ENCODE assay signal across 17 cellular contexts in genomic region chr2:28905533-28905932, GRCh38. TPM values are rescaled to one million over a fixed set of nuclear protein-coding genes. Genes with fewer than 3 reads are reported as not detected.
DNase-seq lines count a peak whose midpoint lies in the region; ATAC-seq and TF ChIP-seq lines count a peak whose summit lies in the region.
"Had no signal": no experiment of that assay in that cellular context is flagged by ENCODE, and none has a peak within 500 bp of the region (broad histone marks: within the 10 kb centered on the region; RNA-seq: fewer than 3 reads in every experiment).

No MANE protein-coding gene starts in this region.

- peaks cover 33% of the 10 kb centered on the region for H3K4me1 Mint-ChIP-seq in activated naive CD4-positive, alpha-beta T cell treated with anti-CD3 and anti-CD28 coated beads for 36 hours (ENCODE audit: low read depth)
- peaks cover 33% of the 10 kb centered on the region for H3K4me1 Mint-ChIP-seq in T-helper 17 cell
- H3K4me1 Mint-ChIP-seq in stimulated activated effector memory CD8-positive, alpha-beta T cell treated with anti-CD3 and anti-CD28 coated beads, Interleukin-12 subunit alpha, Interleukin-12 subunit beta, amount 100 ng/mL, for 72 hours, result peaks cover 54% of the 10 kb centered on the region
- H3K4me1 Mint-ChIP-seq in CD4-positive, alpha-beta T cell (ENCODE audit: low read depth), result peaks cover 36% of the 10 kb centered on the region

- no peak overlapping the region for H3K4me3 ChIP-seq in epithelial cell of esophagus (ENCODE audit: low read length)
- H3K4me3 ChIP-seq: GM23338 had no signal

- no peaks in the 10 kb centered on the region for H3K9me3 Mint-ChIP-seq in activated naive CD4-positive, alpha-beta T cell treated with anti-CD3 and anti-CD28 coated beads for 36 hours
- H3K9me3 Mint-ChIP-seq in stimulated activated effector memory CD8-positive, alpha-beta T cell treated with anti-CD3 and anti-CD28 coated beads, Interleukin-12 subunit alpha, Interleukin-12 subunit beta, amount 100 ng/mL, for 72 hours, result no peaks in the 10 kb centered on the region
- no peaks in the 10 kb centered on the region for H3K9me3 Mint-ChIP-seq in CD4-positive, alpha-beta T cell
- H3K9me3 Mint-ChIP-seq: GM23338 had no signal

- no peak overlapping the region for H3K4me3 Mint-ChIP-seq in activated naive CD4-positive, alpha-beta T cell treated with anti-CD3 and anti-CD28 coated beads for 36 hours
- no peak overlapping the region for H3K4me3 Mint-ChIP-seq in T-helper 17 cell
- no peak overlapping the region for H3K4me3 Mint-ChIP-seq in stimulated activated effector memory CD8-positive, alpha-beta T cell treated with anti-CD3 and anti-CD28 coated beads, Interleukin-12 subunit alpha, Interleukin-12 subunit beta, amount 100 ng/mL, for 72 hours
- H3K4me3 Mint-ChIP-seq in CD4-positive, alpha-beta T cell, result no peak overlapping the region
- H3K4me3 Mint-ChIP-seq: GM23338 had no signal

- no peak overlapping the region for H3K27ac ChIP-seq in CD4-positive, alpha-beta T cell (ENCODE audit: low read depth, low read length)
- H3K27ac ChIP-seq: C4-2B, KMS-11 had no signal

- no peaks in the 10 kb centered on the region for H3K9me3 ChIP-seq in T-helper 17 cell (ENCODE audit: control insufficient read depth, low read length, poor library complexity, severe bottlenecking)
- no peaks in the 10 kb centered on the region for H3K9me3 ChIP-seq in CD4-positive, alpha-beta T cell (ENCODE audit: control insufficient read depth, low read length)

- no peaks in the 10 kb centered on the region for H3K27me3 Mint-ChIP-seq in activated naive CD4-positive, alpha-beta T cell treated with anti-CD3 and anti-CD28 coated beads for 36 hours (ENCODE audit: low read depth)
- H3K27me3 Mint-ChIP-seq in T-helper 17 cell, result no peaks in the 10 kb centered on the region
- no peaks in the 10 kb centered on the region for H3K27me3 Mint-ChIP-seq in CD4-positive, alpha-beta T cell

- peaks cover 61% of the 10 kb centered on the region for H3K36me3 Mint-ChIP-seq in activated naive CD4-positive, alpha-beta T cell treated with anti-CD3 and anti-CD28 coated beads for 36 hours (ENCODE audit: low read depth)
- peaks cover 17% of the 10 kb centered on the region for H3K36me3 Mint-ChIP-seq in T-helper 17 cell (ENCODE audit: low read depth)
- H3K36me3 Mint-ChIP-seq in stimulated activated effector memory CD8-positive, alpha-beta T cell treated with anti-CD3 and anti-CD28 coated beads, Interleukin-12 subunit alpha, Interleukin-12 subunit beta, amount 100 ng/mL, for 72 hours, result peaks cover 100% of the 10 kb centered on the region
- peaks cover 91% of the 10 kb centered on the region for H3K36me3 Mint-ChIP-seq in CD4-positive, alpha-beta T cell (ENCODE audit: low read depth)

- ATAC-seq in T-helper 17 cell (no peak), GM19035 (IDR thresholded peaks at IDR 0.05; ENCODE audit: unreplicated experiment) (no peak)
- ATAC-seq in stimulated activated effector memory CD8-positive, alpha-beta T cell treated with anti-CD3 and anti-CD28 coated beads, Interleukin-12 subunit alpha, Interleukin-12 subunit beta, amount 100 ng/mL, for 72 hours, result no peak
- ATAC-seq in CD4-positive, alpha-beta T cell (ENCODE audit: poor library complexity), result no peak
- ATAC-seq: GM23338 had no signal

- no peaks in the 10 kb centered on the region for H3K27me3 ChIP-seq in CD4-positive, alpha-beta T cell (ENCODE audit: control insufficient read depth, insufficient read depth, low read length)

- no peak for TF ChIP-seq CTCF in epithelial cell of esophagus (IDR thresholded peaks at IDR 0.05; ENCODE audit: insufficient read depth, low read depth, low read length, missing control alignments)
- no peak for TF ChIP-seq CTCF in CD4-positive, alpha-beta T cell (IDR thresholded peaks at IDR 0.05)

- H3K27ac Mint-ChIP-seq in activated naive CD4-positive, alpha-beta T cell treated with anti-CD3 and anti-CD28 coated beads for 36 hours, result peak overlapping the region; percentile 37
- peak overlapping the region; percentile 87 for H3K27ac Mint-ChIP-seq in T-helper 17 cell
- peak overlapping the region; percentile 43 for H3K27ac Mint-ChIP-seq in stimulated activated effector memory CD8-positive, alpha-beta T cell treated with anti-CD3 and anti-CD28 coated beads, Interleukin-12 subunit alpha, Interleukin-12 subunit beta, amount 100 ng/mL, for 72 hours
- H3K27ac Mint-ChIP-seq in CD4-positive, alpha-beta T cell, result no peak overlapping the region
- H3K27ac Mint-ChIP-seq: GM23338 had no signal

- intact Hi-C loops in activated naive CD4-positive, alpha-beta T cell treated with anti-CD3 and anti-CD28 coated beads for 36 hours (cut with micrococcal nuclease), result no loop called here
- intact Hi-C loops in CD4-positive, alpha-beta T cell (cut with DNase I, micrococcal nuclease), result no loop called here

- DNase-seq in activated naive CD4-positive, alpha-beta T cell treated with anti-CD3 and anti-CD28 coated beads for 36 hours, result no peak
- no peak for DNase-seq in activated naive CD4-positive, alpha-beta T cell (lab: John Stamatoyannopoulos, UW)
- no peak for DNase-seq in T-helper 17 cell
- peak; percentile 23 for DNase-seq in epithelial cell of esophagus (ENCODE audit: low read depth)
- no peak for DNase-seq in stimulated activated effector memory CD8-positive, alpha-beta T cell treated with anti-CD3 and anti-CD28 coated beads, Interleukin-12 subunit alpha, Interleukin-12 subunit beta, amount 100 ng/mL, for 72 hours (ENCODE audit: low spot score in 2 of 2)
- DNase-seq in CD4-positive, alpha-beta T cell, result no peak
- DNase-seq: DMS153, NCI-H1048, NCI-H146, NCI-H2081, NCI-H748 treated with DMSO at 0.1 percent for 48 hours, OCI-M1, RPMI8226 had no signal

- POLR2A ChIA-PET in CD4-positive, alpha-beta T cell (lab: Charles Lee), result interaction anchor here (1.0 to 1.2 kb wide), 2 partner anchors 28 to 35 kb away, joined by 3 read pairs; partner anchors contain the start of gene TRMT61B

- CTCF ChIA-PET in activated naive CD4-positive, alpha-beta T cell treated with anti-CD3 and anti-CD28 coated beads for 36 hours (lab: Charles Lee), result interaction anchor here (0.6 to 1.5 kb wide), 2 partner anchors 64 to 84 kb away, joined by 3 to 5 read pairs; no protein-coding TSS in a partner anchor
- CTCF ChIA-PET in CD4-positive, alpha-beta T cell (lab: Charles Lee), result interaction anchor here (0.6 to 1.5 kb wide), 2 partner anchors 11 to 17 kb away, joined by 3 read pairs; no protein-coding TSS in a partner anchor

RNA-seq across cellular contexts. Expression of gene WDR43, which starts 11.1 kb away (rescaled TPM):
- total RNA-seq in activated naive CD4-positive, alpha-beta T cell treated with anti-CD3 and anti-CD28 coated beads for 36 hours, result 10 to 100 TPM; 76.5 to 78.7 TPM
- 10 to 100 TPM; 66.6 to 84.3 TPM for total RNA-seq in T-helper 17 cell
- total RNA-seq in CD4-positive, alpha-beta T cell, result 10 to 100 TPM; 62.4 to 73.2 TPM

RNA-seq across cellular contexts. Expression of gene TRMT61B, which starts 35.4 kb away (rescaled TPM):
- total RNA-seq in activated naive CD4-positive, alpha-beta T cell treated with anti-CD3 and anti-CD28 coated beads for 36 hours, result 10 to 100 TPM; 13.6 to 15.5 TPM
- 10 to 100 TPM; 16.2 to 17.7 TPM for total RNA-seq in T-helper 17 cell
- 10 to 100 TPM; 18.7 to 20.8 TPM for total RNA-seq in CD4-positive, alpha-beta T cell
